Comparison of ENCODE assay signal across 1 cellular context in the genomic region with DNA sequence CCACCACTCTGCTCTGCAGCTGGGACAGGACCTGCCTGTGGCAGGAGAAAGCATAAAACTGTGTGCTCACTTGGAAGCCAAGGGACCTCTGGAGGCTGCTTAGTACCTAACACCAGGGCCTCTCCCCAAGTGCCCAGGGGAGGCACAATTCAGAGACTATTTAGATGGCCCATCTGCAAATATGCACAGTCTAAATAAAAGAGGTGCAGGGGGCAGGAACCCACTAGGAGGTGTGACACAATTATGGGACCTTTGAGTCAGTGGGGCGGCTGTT.
TF ChIP-seq lines count a peak whose summit lies in the region.

No MANE protein-coding gene starts in this region.

TF ChIP-seq in GM12878, 131 proteins besides CTCF, POLR2A, EP300 and RAD21 (continued from another document):
- TF ChIP-seq JUND (IDR thresholded peaks at IDR 0.05; ENCODE audit: low read depth, low read length): no peak
- TF ChIP-seq, protein P1, sequence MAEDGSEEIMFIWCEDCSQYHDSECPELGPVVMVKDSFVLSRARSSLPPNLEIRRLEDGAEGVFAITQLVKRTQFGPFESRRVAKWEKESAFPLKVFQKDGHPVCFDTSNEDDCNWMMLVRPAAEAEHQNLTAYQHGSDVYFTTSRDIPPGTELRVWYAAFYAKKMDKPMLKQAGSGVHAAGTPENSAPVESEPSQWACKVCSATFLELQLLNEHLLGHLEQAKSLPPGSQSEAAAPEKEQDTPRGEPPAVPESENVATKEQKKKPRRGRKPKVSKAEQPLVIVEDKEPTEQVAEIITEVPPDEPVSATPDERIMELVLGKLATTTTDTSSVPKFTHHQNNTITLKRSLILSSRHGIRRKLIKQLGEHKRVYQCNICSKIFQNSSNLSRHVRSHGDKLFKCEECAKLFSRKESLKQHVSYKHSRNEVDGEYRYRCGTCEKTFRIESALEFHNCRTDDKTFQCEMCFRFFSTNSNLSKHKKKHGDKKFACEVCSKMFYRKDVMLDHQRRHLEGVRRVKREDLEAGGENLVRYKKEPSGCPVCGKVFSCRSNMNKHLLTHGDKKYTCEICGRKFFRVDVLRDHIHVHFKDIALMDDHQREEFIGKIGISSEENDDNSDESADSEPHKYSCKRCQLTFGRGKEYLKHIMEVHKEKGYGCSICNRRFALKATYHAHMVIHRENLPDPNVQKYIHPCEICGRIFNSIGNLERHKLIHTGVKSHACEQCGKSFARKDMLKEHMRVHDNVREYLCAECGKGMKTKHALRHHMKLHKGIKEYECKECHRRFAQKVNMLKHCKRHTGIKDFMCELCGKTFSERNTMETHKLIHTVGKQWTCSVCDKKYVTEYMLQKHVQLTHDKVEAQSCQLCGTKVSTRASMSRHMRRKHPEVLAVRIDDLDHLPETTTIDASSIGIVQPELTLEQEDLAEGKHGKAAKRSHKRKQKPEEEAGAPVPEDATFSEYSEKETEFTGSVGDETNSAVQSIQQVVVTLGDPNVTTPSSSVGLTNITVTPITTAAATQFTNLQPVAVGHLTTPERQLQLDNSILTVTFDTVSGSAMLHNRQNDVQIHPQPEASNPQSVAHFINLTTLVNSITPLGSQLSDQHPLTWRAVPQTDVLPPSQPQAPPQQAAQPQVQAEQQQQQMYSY (CRISPR knock-in tag; IDR thresholded peaks at IDR 0.05): no peak
- no peak for TF ChIP-seq MEF2A (IDR thresholded peaks at IDR 0.05; ENCODE audit: insufficient read depth, low read depth, low read length)
